ENCODE assay signal across 1 cellular context in genomic region chr1:228030451-228031201, GRCh38.
TF ChIP-seq lines count a peak whose summit lies in the region.

No MANE protein-coding gene starts in this region.

TF ChIP-seq in HepG2, 621 proteins besides CTCF, POLR2A, EP300 and RAD21:
- no peak for TF ChIP-seq MIXL1 (CRISPR knock-in tag; IDR thresholded peaks at IDR 0.05)
- no peak for TF ChIP-seq GTF3A (CRISPR knock-in tag; conservative IDR thresholded peaks at IDR 0.05)
- no peak for TF ChIP-seq RFX5 (IDR thresholded peaks at IDR 0.05; ENCODE audit: low read depth, low read length)
- TF ChIP-seq FOSL1 (CRISPR knock-in tag; IDR thresholded peaks at IDR 0.05; ENCODE audit: borderline replicate concordance) = no peak
- TF ChIP-seq, protein P1, sequence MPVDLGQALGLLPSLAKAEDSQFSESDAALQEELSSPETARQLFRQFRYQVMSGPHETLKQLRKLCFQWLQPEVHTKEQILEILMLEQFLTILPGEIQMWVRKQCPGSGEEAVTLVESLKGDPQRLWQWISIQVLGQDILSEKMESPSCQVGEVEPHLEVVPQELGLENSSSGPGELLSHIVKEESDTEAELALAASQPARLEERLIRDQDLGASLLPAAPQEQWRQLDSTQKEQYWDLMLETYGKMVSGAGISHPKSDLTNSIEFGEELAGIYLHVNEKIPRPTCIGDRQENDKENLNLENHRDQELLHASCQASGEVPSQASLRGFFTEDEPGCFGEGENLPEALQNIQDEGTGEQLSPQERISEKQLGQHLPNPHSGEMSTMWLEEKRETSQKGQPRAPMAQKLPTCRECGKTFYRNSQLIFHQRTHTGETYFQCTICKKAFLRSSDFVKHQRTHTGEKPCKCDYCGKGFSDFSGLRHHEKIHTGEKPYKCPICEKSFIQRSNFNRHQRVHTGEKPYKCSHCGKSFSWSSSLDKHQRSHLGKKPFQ (CRISPR knock-in tag; IDR thresholded peaks at IDR 0.05; ENCODE audit: insufficient replicate concordance) = no peak
- TF ChIP-seq ARHGAP35 (CRISPR knock-in tag; IDR thresholded peaks at IDR 0.05; ENCODE audit: borderline replicate concordance) = no peak
- TF ChIP-seq TARDBP (CRISPR knock-in tag; IDR thresholded peaks at IDR 0.05) = no peak
- TF ChIP-seq ZBTB8A (CRISPR knock-in tag; IDR thresholded peaks at IDR 0.05; ENCODE audit: borderline replicate concordance, low read depth) = no peak
- TF ChIP-seq, protein P2, sequence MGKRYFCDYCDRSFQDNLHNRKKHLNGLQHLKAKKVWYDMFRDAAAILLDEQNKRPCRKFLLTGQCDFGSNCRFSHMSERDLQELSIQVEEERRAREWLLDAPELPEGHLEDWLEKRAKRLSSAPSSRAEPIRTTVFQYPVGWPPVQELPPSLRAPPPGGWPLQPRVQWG (CRISPR knock-in tag; IDR thresholded peaks at IDR 0.05; ENCODE audit: borderline replicate concordance, low read depth) = no peak
- TF ChIP-seq FOXO1 (CRISPR knock-in tag; IDR thresholded peaks at IDR 0.05) = no peak
- TF ChIP-seq KLF16 (CRISPR knock-in tag; IDR thresholded peaks at IDR 0.05) = no peak
- TF ChIP-seq NBN (conservative IDR thresholded peaks at IDR 0.05) = no peak
- TF ChIP-seq ERF (CRISPR knock-in tag; IDR thresholded peaks at IDR 0.05) = no peak
- TF ChIP-seq JDP2 (CRISPR knock-in tag; IDR thresholded peaks at IDR 0.05; ENCODE audit: borderline replicate concordance) = no peak
- TF ChIP-seq, protein P3, sequence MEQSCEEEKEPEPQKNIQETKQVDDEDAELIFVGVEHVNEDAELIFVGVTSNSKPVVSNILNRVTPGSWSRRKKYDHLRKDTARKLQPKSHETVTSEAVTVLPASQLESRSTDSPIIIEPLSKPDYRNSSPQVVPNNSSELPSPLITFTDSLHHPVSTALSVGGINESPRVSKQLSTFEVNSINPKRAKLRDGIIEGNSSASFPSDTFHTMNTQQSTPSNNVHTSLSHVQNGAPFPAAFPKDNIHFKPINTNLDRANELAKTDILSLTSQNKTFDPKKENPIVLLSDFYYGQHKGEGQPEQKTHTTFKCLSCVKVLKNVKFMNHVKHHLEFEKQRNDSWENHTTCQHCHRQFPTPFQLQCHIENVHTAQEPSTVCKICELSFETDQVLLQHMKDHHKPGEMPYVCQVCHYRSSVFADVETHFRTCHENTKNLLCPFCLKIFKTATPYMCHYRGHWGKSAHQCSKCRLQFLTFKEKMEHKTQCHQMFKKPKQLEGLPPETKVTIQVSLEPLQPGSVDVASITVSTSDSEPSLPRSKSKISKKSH (CRISPR knock-in tag; IDR thresholded peaks at IDR 0.05; ENCODE audit: borderline replicate concordance) = no peak
- TF ChIP-seq RNF2 (conservative IDR thresholded peaks at IDR 0.05; ENCODE audit: low read depth) = no peak
